ENCODE assay signal across 23 cellular contexts in genomic region chr6:156864557-156864956, GRCh38.
DNase-seq lines count a peak whose midpoint lies in the region; ATAC-seq and TF ChIP-seq lines count a peak whose summit lies in the region.
"Had no signal": no experiment of that assay in that cellular context is flagged by ENCODE, and none has a peak within 500 bp of the region (broad histone marks: within the 10 kb centered on the region; RNA-seq: fewer than 3 reads in every experiment).

No MANE protein-coding gene starts in this region.

- DNase-seq in CD8-positive, alpha-beta T cell, result no peak
- DNase-seq in H4 (ENCODE audit: low spot score) (peak; percentile 4), naive B cell (no peak), islet precursor cell (no peak), HuH-7 (ENCODE audit: low spot score) (no peak)
- no peak for DNase-seq in central memory CD4-positive, alpha-beta T cell
- DNase-seq: DMS79; effector memory CD8-positive, alpha-beta T cell; esophagus squamous epithelium; H7; NCI-H1105; NCI-H2029 treated with DMSO at 0.1 percent for 48 hours; NCI-H2227 treated with DMSO at 0.1 percent for 48 hours; NCI-H748 treated with DMSO at 0.1 percent for 48 hours; transverse colon had no signal

- no peaks in the 10 kb centered on the region for H3K9me3 ChIP-seq in CD8-positive, alpha-beta T cell (ENCODE audit: low read length)
- H3K9me3 ChIP-seq: breast epithelium, esophagus squamous epithelium, gastroesophageal sphincter, transverse colon had no signal

- CTCF ChIA-PET in CD8-positive, alpha-beta T cell (lab: Charles Lee), result no interaction called here

- H3K36me3 Mint-ChIP-seq in CD8-positive, alpha-beta T cell, result no peaks in the 10 kb centered on the region
- H3K36me3 Mint-ChIP-seq in activated T-helper 17 cell treated with anti-CD3 and anti-CD28 coated beads, Interleukin-2, amount 50 U/mL, for 72 hours (ENCODE audit: low read depth), result no peaks in the 10 kb centered on the region
- H3K36me3 Mint-ChIP-seq in naive B cell, result no peaks in the 10 kb centered on the region

- peak overlapping the region; percentile 19 for H3K27ac Mint-ChIP-seq in CD8-positive, alpha-beta T cell
- peak overlapping the region; percentile 95 for H3K27ac Mint-ChIP-seq in activated T-helper 17 cell treated with anti-CD3 and anti-CD28 coated beads, Interleukin-2, amount 50 U/mL, for 72 hours
- peak overlapping the region in 4 of 6 donors; percentile 42 to 89 (median 68) for H3K27ac Mint-ChIP-seq in naive B cell
- H3K27ac Mint-ChIP-seq: progenitor cell of endocrine pancreas; T-helper 2 cell treated with Interferon-gamma antibody and Interleukin-4, amounts not matched to agents 5 μg/mL and 100 μg/mL, for 36 hours had no signal

- no peak for TF ChIP-seq CTCF in CD8-positive, alpha-beta T cell (IDR thresholded peaks at IDR 0.05)

- intact Hi-C loops in CD8-positive, alpha-beta T cell (cut with DNase I, micrococcal nuclease), result no loop called here

- H3K27me3 ChIP-seq in CD8-positive, alpha-beta T cell (ENCODE audit: insufficient read depth, low read length), result no peaks in the 10 kb centered on the region
- H3K27me3 ChIP-seq: breast epithelium, esophagus squamous epithelium, gastroesophageal sphincter, transverse colon had no signal

- ATAC-seq in CD8-positive, alpha-beta T cell, result no peak
- no peak for ATAC-seq in activated T-helper 17 cell treated with anti-CD3 and anti-CD28 coated beads, Interleukin-2, amount 50 U/mL, for 72 hours (replicated peaks)
- no peak for ATAC-seq in naive B cell (ENCODE audit: low read depth in 2 of 2)
- ATAC-seq: effector memory CD8-positive, alpha-beta T cell; gastroesophageal sphincter; GM12878; sciatic nerve had no signal

- H3K9me3 Mint-ChIP-seq in CD8-positive, alpha-beta T cell, result no peaks in the 10 kb centered on the region
- H3K9me3 Mint-ChIP-seq in activated T-helper 17 cell treated with anti-CD3 and anti-CD28 coated beads, Interleukin-2, amount 50 U/mL, for 72 hours, result no peaks in the 10 kb centered on the region
- peaks cover 0 to 4% (median 0%) of the 10 kb centered on the region in 7 donors for H3K9me3 Mint-ChIP-seq in naive B cell
- H3K9me3 Mint-ChIP-seq: effector memory CD8-positive, alpha-beta T cell; T-helper 2 cell treated with Interferon-gamma antibody and Interleukin-4, amounts not matched to agents 5 μg/mL and 100 μg/mL, for 36 hours had no signal

- no peak overlapping the region for H3K4me3 Mint-ChIP-seq in CD8-positive, alpha-beta T cell
- H3K4me3 Mint-ChIP-seq in activated T-helper 17 cell treated with anti-CD3 and anti-CD28 coated beads, Interleukin-2, amount 50 U/mL, for 72 hours, result peak overlapping the region; percentile 15
- peak overlapping the region in 1 of 8 donors; percentile 48 for H3K4me3 Mint-ChIP-seq in naive B cell
- H3K4me3 Mint-ChIP-seq: T-helper 2 cell treated with Interferon-gamma antibody and Interleukin-4, amounts not matched to agents 5 μg/mL and 100 μg/mL, for 36 hours had no signal

- no peak overlapping the region for H3K27ac ChIP-seq in CD8-positive, alpha-beta T cell (ENCODE audit: low read depth, low read length)
- H3K27ac ChIP-seq: breast epithelium, coronary artery, esophagus squamous epithelium, gastroesophageal sphincter, transverse colon had no signal

- H3K4me1 ChIP-seq in CD8-positive, alpha-beta T cell (ENCODE audit: insufficient read depth, low read length), result peaks cover 35% of the 10 kb centered on the region

- POLR2A ChIA-PET in CD8-positive, alpha-beta T cell (lab: Charles Lee), result no interaction called here

- no peaks in the 10 kb centered on the region for H3K27me3 Mint-ChIP-seq in CD8-positive, alpha-beta T cell (ENCODE audit: low read depth)
- no peaks in the 10 kb centered on the region for H3K27me3 Mint-ChIP-seq in activated T-helper 17 cell treated with anti-CD3 and anti-CD28 coated beads, Interleukin-2, amount 50 U/mL, for 72 hours
- H3K27me3 Mint-ChIP-seq in naive B cell, result no peaks in the 10 kb centered on the region
- H3K27me3 Mint-ChIP-seq: effector memory CD8-positive, alpha-beta T cell; progenitor cell of endocrine pancreas had no signal

- H3K36me3 ChIP-seq in CD8-positive, alpha-beta T cell (ENCODE audit: insufficient read depth, low read length), result no peaks in the 10 kb centered on the region
- H3K36me3 ChIP-seq: breast epithelium, esophagus squamous epithelium, gastroesophageal sphincter, transverse colon had no signal

- H3K4me3 ChIP-seq in CD8-positive, alpha-beta T cell (ENCODE audit: low read depth, low read length), result no peak overlapping the region
- H3K4me3 ChIP-seq: breast epithelium, coronary artery, esophagus squamous epithelium, gastroesophageal sphincter, GM12878, transverse colon had no signal

- H3K4me1 Mint-ChIP-seq in CD8-positive, alpha-beta T cell (ENCODE audit: low read depth), result peaks cover 91% of the 10 kb centered on the region
- H3K4me1 Mint-ChIP-seq in activated T-helper 17 cell treated with anti-CD3 and anti-CD28 coated beads, Interleukin-2, amount 50 U/mL, for 72 hours, result peaks cover 59% of the 10 kb centered on the region
- H3K4me1 Mint-ChIP-seq in naive B cell, result peaks cover 72 to 93% (median 83%) of the 10 kb centered on the region in 3 donors

Comparison
In these comparisons a context has a peak if more than half of its experiments do, and no peak if none do; other contexts are left out.
1. H3K27ac Mint-ChIP-seq: peak in every context shown above with its lines; median percentile 95 in activated T-helper 17 cell treated with anti-CD3 and anti-CD28 coated beads, Interleukin-2, amount 50 U/mL, for 72 hours; 68 in naive B cell; 19 in CD8-positive, alpha-beta T cell.